Comparison of ENCODE assay signal across 1 cellular context in the genomic region with DNA sequence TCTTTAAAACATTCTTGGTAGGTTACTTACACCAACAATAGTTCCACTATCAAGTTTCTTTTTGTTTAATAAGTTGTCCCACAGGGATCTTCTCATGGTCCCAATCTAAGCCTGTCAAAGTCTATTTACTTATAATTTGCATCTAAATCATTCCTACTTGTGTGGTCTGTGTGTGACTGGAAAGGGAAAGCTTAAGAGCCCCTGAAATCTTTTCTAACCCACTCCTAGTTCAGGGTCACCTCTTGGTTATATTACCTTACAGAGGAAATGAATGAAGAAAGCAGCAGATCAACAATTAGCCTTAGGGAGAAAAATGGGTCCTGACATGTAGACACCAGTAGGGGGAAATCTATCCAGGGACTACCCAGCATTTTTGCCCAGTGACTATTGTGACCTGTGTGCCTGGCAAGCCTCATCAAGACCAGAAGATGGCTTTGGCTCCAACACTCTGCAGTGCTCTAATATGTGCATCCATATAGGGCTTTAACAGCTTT.
TF ChIP-seq lines count a peak whose summit lies in the region.

No MANE protein-coding gene starts in this region.

TF ChIP-seq in GM23338, 12 proteins besides CTCF, POLR2A, EP300 and RAD21:
- 0 out of 2 replicates have a peak, but pooled peaks have one; percentile 24 for TF ChIP-seq ZNF462 (CRISPR knock-in tag; IDR thresholded peaks at IDR 0.05)
- no peak for TF ChIP-seq REST (IDR thresholded peaks at IDR 0.05; ENCODE audit: unreplicated experiment)
- TF ChIP-seq NANOG (IDR thresholded peaks at IDR 0.05; ENCODE audit: borderline replicate concordance), result peak; percentile 88
